In the genomic region with DNA sequence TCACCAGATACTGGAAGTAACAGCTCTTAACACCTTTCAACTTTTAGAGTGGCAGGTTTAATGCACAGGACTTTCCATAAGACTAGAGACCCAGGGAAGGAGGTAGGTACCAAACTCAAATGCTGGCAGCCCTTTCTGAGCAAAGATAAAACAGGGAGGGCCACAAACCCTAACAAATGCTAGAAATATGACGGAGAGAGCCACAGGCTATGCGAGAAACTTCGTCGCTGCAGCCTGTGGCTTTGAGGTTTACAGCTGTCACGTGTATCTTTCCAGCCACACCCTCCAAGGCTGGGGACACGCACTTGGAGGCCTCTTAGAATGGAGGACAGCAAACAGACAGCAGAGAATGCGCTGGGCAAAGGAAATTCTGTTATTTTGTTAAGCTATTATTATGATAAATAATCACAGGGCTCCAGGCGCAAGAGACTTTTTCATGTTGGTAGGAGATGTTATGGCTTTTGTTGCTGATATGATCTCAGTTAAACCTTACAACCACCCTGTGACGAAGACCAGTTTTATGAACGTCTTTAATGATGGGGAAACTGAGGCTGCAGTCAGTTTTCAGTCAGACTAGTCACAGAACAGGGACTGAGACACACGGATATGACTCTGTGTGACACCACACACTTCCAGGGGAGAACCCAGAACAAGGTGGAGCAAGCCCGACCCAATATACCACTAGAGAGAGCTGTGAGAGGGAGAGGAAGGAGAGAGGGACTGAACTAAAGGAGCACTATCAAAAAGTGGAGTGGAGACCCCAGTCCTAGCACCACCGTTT, we compare ENCODE assay signal across 8 cellular contexts. TPM values are rescaled to one million over a fixed set of nuclear protein-coding genes. Genes with fewer than 3 reads are reported as not detected.
DNase-seq lines count a peak whose midpoint lies in the region; ATAC-seq and TF ChIP-seq lines count a peak whose summit lies in the region.

No MANE protein-coding gene starts in this region.

- H3K79me2 ChIP-seq in trophoblast cell (ENCODE audit: control insufficient read depth, insufficient read depth, low read length, poor library complexity), result peaks cover 13% of the 10 kb centered on the region

- H3K9ac ChIP-seq in BLaER1 treated with 17β-estradiol and CSF1 and Interleukin-3, amounts not matched to agents 10 nM and 100 nM, result peak overlapping the region; percentile 94 to 99 (median 97); a peak in 20 of 22 replicates
- no peak overlapping the region for H3K9ac ChIP-seq in endodermal cell (ENCODE audit: extremely low read depth, low read length, poor library complexity, severe bottlenecking)
- no peak overlapping the region for H3K9ac ChIP-seq in trophoblast cell (ENCODE audit: low read length)

- H3K36me3 ChIP-seq in BLaER1 treated with 17β-estradiol and CSF1 and Interleukin-3, amounts not matched to agents 10 nM and 100 nM, result peaks cover 0 to 30% (median 0%) of the 10 kb centered on the region in 11 experiments; a peak in 7 of 22 replicates
- H3K36me3 ChIP-seq in endodermal cell (ENCODE audit: control insufficient read depth, insufficient read depth, low read length) (no peaks in the 10 kb centered on the region), trophoblast cell (ENCODE audit: control insufficient read depth in 1 of 2, insufficient read depth in 2 of 2, low read length in 2 of 2) (no peaks in the 10 kb centered on the region)

- H3K79me1 ChIP-seq in trophoblast cell (ENCODE audit: low read length), result peaks cover 17% of the 10 kb centered on the region

- H3K4me3 Mint-ChIP-seq in activated CD4-positive, alpha-beta T cell treated with anti-CD3 and anti-CD28 coated beads, Interleukin-2, amount 10 ng/mL, durations not matched to agents 7 days and 5 days, result peak overlapping the region; percentile 74
- H3K4me3 Mint-ChIP-seq in endodermal cell, result peak overlapping the region; percentile 75

- H4K20me1 ChIP-seq in BLaER1 treated with 17β-estradiol and CSF1 and Interleukin-3, amounts not matched to agents 10 nM and 100 nM, result peaks cover 43 to 67% (median 61%) of the 10 kb centered on the region in 11 experiments

- H3K4me1 ChIP-seq in BLaER1 treated with 17β-estradiol and CSF1 and Interleukin-3, amounts not matched to agents 10 nM and 100 nM, result peaks cover 66 to 80% (median 76%) of the 10 kb centered on the region in 10 experiments
- peaks cover 17% of the 10 kb centered on the region for H3K4me1 ChIP-seq in endodermal cell (ENCODE audit: control insufficient read depth, insufficient read depth, low read length)
- peaks cover 37 to 51% of the 10 kb centered on the region in 2 experiments for H3K4me1 ChIP-seq in trophoblast cell (ENCODE audit: control insufficient read depth in 1 of 2, insufficient read depth in 2 of 2, low read length in 2 of 2)

- peak overlapping the region; percentile 15 for H2BK12ac ChIP-seq in trophoblast cell (ENCODE audit: low read length)

- peak overlapping the region; percentile 87 for H3K27ac Mint-ChIP-seq in activated CD4-positive, alpha-beta T cell treated with anti-CD3 and anti-CD28 coated beads, Interleukin-2, amount 10 ng/mL, durations not matched to agents 7 days and 5 days
- H3K27ac Mint-ChIP-seq in endodermal cell, result no peak overlapping the region

- no peak overlapping the region for H4K91ac ChIP-seq in trophoblast cell (ENCODE audit: low read depth, low read length)

- no peak overlapping the region for H2AK5ac ChIP-seq in trophoblast cell (ENCODE audit: low read length)

- H3K36me3 Mint-ChIP-seq in activated CD4-positive, alpha-beta T cell treated with anti-CD3 and anti-CD28 coated beads, Interleukin-2, amount 10 ng/mL, durations not matched to agents 7 days and 5 days (ENCODE audit: low read depth), result peaks cover 3% of the 10 kb centered on the region
- H3K36me3 Mint-ChIP-seq in endodermal cell (ENCODE audit: low read depth), result no peaks in the 10 kb centered on the region

- peaks cover 45% of the 10 kb centered on the region for H3K4me1 Mint-ChIP-seq in activated CD4-positive, alpha-beta T cell treated with anti-CD3 and anti-CD28 coated beads, Interleukin-2, amount 10 ng/mL, durations not matched to agents 7 days and 5 days
- peaks cover 58% of the 10 kb centered on the region for H3K4me1 Mint-ChIP-seq in endodermal cell

- no peak overlapping the region for H3K23ac ChIP-seq in trophoblast cell (ENCODE audit: low read length)

- H4K12ac ChIP-seq in trophoblast cell (ENCODE audit: low read depth, low read length), result no peak overlapping the region

- H3K14ac ChIP-seq in trophoblast cell (ENCODE audit: low read length), result no peak overlapping the region

- H2BK5ac ChIP-seq in trophoblast cell (ENCODE audit: low read depth, low read length, poor library complexity), result no peak overlapping the region

- no peak overlapping the region for H2BK120ac ChIP-seq in trophoblast cell (ENCODE audit: insufficient read depth, low read length, poor library complexity)

- no peak overlapping the region for H4K8ac ChIP-seq in trophoblast cell (ENCODE audit: low read depth, low read length)

- DNase-seq in HT1080 (ENCODE audit: low read depth), result peak; percentile 52
- peak; percentile 78 for DNase-seq in activated CD4-positive, alpha-beta T cell treated with anti-CD3 and anti-CD28 coated beads, Interleukin-2, amount 10 ng/mL, durations not matched to agents 7 days and 5 days
- no peak for DNase-seq in endodermal cell
- DNase-seq in trophoblast cell, result peak; percentile 40 to 53
- DNase-seq in SHP77 treated with DMSO at 0.1 percent for 48 hours (lab: John Stamatoyannopoulos, UW), result no peak
- no peak for DNase-seq in NCI-H1930 (lab: John Stamatoyannopoulos, UW)

- no peaks in the 10 kb centered on the region for H3K27me3 ChIP-seq in BLaER1 treated with 17β-estradiol and CSF1 and Interleukin-3, amounts not matched to agents 10 nM and 100 nM
- H3K27me3 ChIP-seq in endodermal cell (ENCODE audit: control insufficient read depth, insufficient read depth, low read length, poor library complexity, severe bottlenecking) (no peaks in the 10 kb centered on the region), trophoblast cell (ENCODE audit: insufficient read depth, low read length) (no peaks in the 10 kb centered on the region)

- TF ChIP-seq CTCF in endodermal cell (conservative IDR thresholded peaks at IDR 0.05), result no peak

- peak overlapping the region; percentile 75 to 88 (median 82) for H3K4me3 ChIP-seq in BLaER1 treated with 17β-estradiol and CSF1 and Interleukin-3, amounts not matched to agents 10 nM and 100 nM
- H3K4me3 ChIP-seq in endodermal cell (ENCODE audit: low read length), result peak overlapping the region; percentile 84
- no peak overlapping the region for H3K4me3 ChIP-seq in trophoblast cell (ENCODE audit: low read depth, low read length)

- peak; percentile 46 for ATAC-seq in GM21381 (IDR thresholded peaks at IDR 0.05; ENCODE audit: unreplicated experiment)

- H3K27me3 Mint-ChIP-seq in activated CD4-positive, alpha-beta T cell treated with anti-CD3 and anti-CD28 coated beads, Interleukin-2, amount 10 ng/mL, durations not matched to agents 7 days and 5 days, result no peaks in the 10 kb centered on the region
- no peaks in the 10 kb centered on the region for H3K27me3 Mint-ChIP-seq in endodermal cell (ENCODE audit: insufficient read depth)

- peak overlapping the region; percentile 86 to 98 (median 96) for H3K4me2 ChIP-seq in BLaER1 treated with 17β-estradiol and CSF1 and Interleukin-3, amounts not matched to agents 10 nM and 100 nM
- peak overlapping the region; percentile 79 for H3K4me2 ChIP-seq in trophoblast cell (ENCODE audit: low read length)

- no peaks in the 10 kb centered on the region; a peak in 1 of 22 replicates for H3K9me3 ChIP-seq in BLaER1 treated with 17β-estradiol and CSF1 and Interleukin-3, amounts not matched to agents 10 nM and 100 nM (replicated peaks in 1 of 11)
- H3K9me3 ChIP-seq in endodermal cell (ENCODE audit: control insufficient read depth, low read length), result peaks cover 14% of the 10 kb centered on the region
- no peaks in the 10 kb centered on the region for H3K9me3 ChIP-seq in trophoblast cell (ENCODE audit: insufficient read depth, low read depth, low read length)

- 72 to 75% methylated on average over 6 to 13 of the region's 13 CpGs for WGBS in endodermal cell (ENCODE audit: insufficient coverage in 1 of 2, insufficient read length in 1 of 2), 2 experiments
- WGBS in trophoblast cell (ENCODE audit: extremely low coverage, insufficient coverage, insufficient read length), result no CpG with 5 or more reads among the region's 13 CpGs

- CTCF ChIA-PET in activated CD4-positive, alpha-beta T cell treated with anti-CD3 and anti-CD28 coated beads, Interleukin-2, amount 10 ng/mL, durations not matched to agents 7 days and 5 days (lab: Charles Lee), result interaction anchor here (1.0 to 1.7 kb wide), 7 partner anchors 8 to 265 kb away, joined by 3 to 6 read pairs (median 4); no protein-coding TSS in a partner anchor

- no peaks in the 10 kb centered on the region for H3K9me3 Mint-ChIP-seq in activated CD4-positive, alpha-beta T cell treated with anti-CD3 and anti-CD28 coated beads, Interleukin-2, amount 10 ng/mL, durations not matched to agents 7 days and 5 days
- H3K9me3 Mint-ChIP-seq in endodermal cell, result no peaks in the 10 kb centered on the region

- H3K18ac ChIP-seq in trophoblast cell (ENCODE audit: low read length), result no peak overlapping the region

- POLR2A ChIA-PET in activated CD4-positive, alpha-beta T cell treated with anti-CD3 and anti-CD28 coated beads, Interleukin-2, amount 10 ng/mL, durations not matched to agents 7 days and 5 days (lab: Charles Lee), result no interaction called here

- peak overlapping the region; percentile 24 for H3K4ac ChIP-seq in trophoblast cell (ENCODE audit: low read depth, low read length)

- no peak overlapping the region for H2AFZ ChIP-seq in trophoblast cell (ENCODE audit: insufficient read depth, low read length, poor library complexity)

- H3K27ac ChIP-seq in BLaER1 treated with 17β-estradiol and CSF1 and Interleukin-3, amounts not matched to agents 10 nM and 100 nM, result peak overlapping the region in 10 of 11 experiments; percentile 10 to 98 (median 96); a peak in 10 of 22 replicates
- H3K27ac ChIP-seq in endodermal cell (ENCODE audit: low read depth, low read length) (no peak overlapping the region), trophoblast cell (ENCODE audit: low read depth, low read length) (no peak overlapping the region)

RNA-seq across cellular contexts. Expression of a gene that starts 2.0 kb away (rescaled TPM):
- 51.6 and 58.5 TPM in 2 replicates for total RNA-seq in HT1080 (2014; rRNA removed; shearing (Covaris generic))
- polyA plus RNA-seq in HT1080 (2015; cell fraction: cytosol; rRNA removed), result 47.8 and 54.4 TPM in 2 replicates
- 67.6 and 76.5 TPM in 2 replicates for polyA plus RNA-seq in HT1080 (2015; cell fraction: nucleus; rRNA removed)
- total RNA-seq in activated CD4-positive, alpha-beta T cell treated with anti-CD3 and anti-CD28 coated beads, Interleukin-2, amount 10 ng/mL, durations not matched to agents 7 days and 5 days, result 1 to 10 TPM; 9.0 to 9.4 TPM
- total RNA-seq in endodermal cell, result 10 to 100 TPM; 16.9 to 20.5 TPM
- polyA plus RNA-seq in endodermal cell (2013, experiment 1 of 2), result 13.4 TPM
- polyA plus RNA-seq in endodermal cell (2013, experiment 2 of 2), result 13.2 TPM
- polyA plus RNA-seq in trophoblast cell (2013), result 30.3 and 31.3 TPM in 2 replicates

Comparison
In these comparisons a context has a peak if more than half of its experiments do, and no peak if none do; other contexts are left out.
1. H3K27ac ChIP-seq: peak in BLaER1 treated with 17β-estradiol and CSF1 and Interleukin-3, amounts not matched to agents 10 nM and 100 nM (10 of 11); none in endodermal cell (single experiment) and trophoblast cell (single experiment).
2. H3K9ac ChIP-seq: peak in BLaER1 treated with 17β-estradiol and CSF1 and Interleukin-3, amounts not matched to agents 10 nM and 100 nM (11 of 11); none in endodermal cell (single experiment) and trophoblast cell (single experiment).
3. DNase-seq: peak in HT1080 (single experiment), activated CD4-positive, alpha-beta T cell treated with anti-CD3 and anti-CD28 coated beads, Interleukin-2, amount 10 ng/mL, durations not matched to agents 7 days and 5 days (single experiment) and trophoblast cell (2 of 2); none in endodermal cell (single experiment), SHP77 treated with DMSO at 0.1 percent for 48 hours (single experiment) and NCI-H1930 (0 of 2).